ENCODE assay signal across 10 cellular contexts in genomic region chr19:4580961-4581380, GRCh38. TPM values are rescaled to one million over a fixed set of nuclear protein-coding genes. Genes with fewer than 3 reads are reported as not detected.
DNase-seq lines count a peak whose midpoint lies in the region; ATAC-seq, FAIRE-seq and TF ChIP-seq lines count a peak whose summit lies in the region.
"Had no signal": no experiment of that assay in that cellular context is flagged by ENCODE, and none has a peak within 500 bp of the region (broad histone marks: within the 10 kb centered on the region; RNA-seq: fewer than 3 reads in every experiment).

No MANE protein-coding gene starts in this region.

- no peaks in the 10 kb centered on the region for H3K36me3 Mint-ChIP-seq in HFFc6 (ENCODE audit: low read depth)

- H3K9me1 ChIP-seq in K562 (ENCODE audit: control insufficient read depth, insufficient read depth, low read length), result no peaks in the 10 kb centered on the region

- TF ChIP-seq EP300 in K562 (IDR thresholded peaks at IDR 0.05; ENCODE audit: low read length), result no peak

- no peak for TF ChIP-seq POLR2A in K562 (conservative IDR thresholded peaks at IDR 0.05)
- no peak for TF ChIP-seq POLR2A in lower leg skin (IDR thresholded peaks at IDR 0.05)

- H3K4me3 ChIP-seq in K562, result peak overlapping the region; percentile 41
- peak overlapping the region; percentile 17 for H3K4me3 ChIP-seq in lower lobe of right lung
- peak overlapping the region in 3 of 5 donors; percentile 6 to 55 (median 30) for H3K4me3 ChIP-seq in subcutaneous abdominal adipose tissue (ENCODE audit: low read depth in 1 of 5, low read length in 5 of 5)
- H3K4me3 ChIP-seq in lower leg skin (ENCODE audit: low read depth, poor library complexity, severe bottlenecking), result no peak overlapping the region

- H3K9me3 ChIP-seq in K562 (replicated peaks; ENCODE audit: control insufficient read depth, insufficient read depth, low read depth, low read length) (no peaks in the 10 kb centered on the region), lower lobe of right lung (no peaks in the 10 kb centered on the region), subcutaneous abdominal adipose tissue (ENCODE audit: control insufficient read depth in 5 of 5, low read length in 5 of 5) (no peaks in the 10 kb centered on the region)

- POLR2A ChIA-PET in K562 (lab: Yijun Ruan, JAX), result interaction anchor here (0.8 to 1.0 kb wide), 2 partner anchors 10 to 79 kb away, joined by 3 read pairs; no protein-coding TSS in a partner anchor

- H3K4me1 ChIP-seq in K562 (replicated peaks in 1 of 2; ENCODE audit: control insufficient read depth in 2 of 2, insufficient read depth in 2 of 2, low read length in 2 of 2) (peaks cover 14 to 58% of the 10 kb centered on the region in 2 experiments), lower lobe of right lung (peaks cover 15% of the 10 kb centered on the region), subcutaneous abdominal adipose tissue (ENCODE audit: control insufficient read depth in 5 of 5, insufficient read depth in 5 of 5, low read length in 5 of 5) (peaks cover 0 to 26% (median 14%) of the 10 kb centered on the region in 5 donors)

- H3K27ac ChIP-seq in K562 (ENCODE audit: extremely low read depth, low read depth, low read length) (no peak overlapping the region), lower lobe of right lung (no peak overlapping the region), subcutaneous abdominal adipose tissue (ENCODE audit: low read depth, low read length) (no peak overlapping the region)

- no peak for TF ChIP-seq RAD21 in K562 (CRISPR knock-in tag; conservative IDR thresholded peaks at IDR 0.05 in 1 of 2, IDR thresholded peaks at IDR 0.05 in 1 of 2)

- intact Hi-C loops in K562 (cut with micrococcal nuclease), result no loop called here
- intact Hi-C loops in lower lobe of right lung (cut with DNase I), result no loop called here
- intact Hi-C loops in lower leg skin (cut with DNase I; ENCODE audit: low total_unique reads), result no loop called here

- H3K36me3 ChIP-seq in K562 (ENCODE audit: control insufficient read depth, insufficient read depth, low read length) (no peaks in the 10 kb centered on the region), lower lobe of right lung (no peaks in the 10 kb centered on the region), subcutaneous abdominal adipose tissue (ENCODE audit: control insufficient read depth in 5 of 5, insufficient read depth in 5 of 5, low read length in 5 of 5) (no peaks in the 10 kb centered on the region)

- no peak for FAIRE-seq in K562 (lab: Jason Lieb, UNC)

- CTCF ChIA-PET in K562 (lab: Yijun Ruan, JAX; ENCODE audit: low intra/inter-chr PET ratio), result interaction anchor here (0.7 kb wide), 1 partner anchor 23 kb away, joined by 4 read pairs; no protein-coding TSS in a partner anchor

- in situ Hi-C loops in K562 (cut with MboI), result no loop called here

- H3K79me2 ChIP-seq in K562 (ENCODE audit: control insufficient read depth, insufficient read depth, low read length), result no peaks in the 10 kb centered on the region

- TF ChIP-seq CTCF in HFFc6 (IDR thresholded peaks at IDR 0.05), result no peak
- no peak for TF ChIP-seq CTCF in K562 (IDR thresholded peaks at IDR 0.05 in 2 of 3, conservative IDR thresholded peaks at IDR 0.05 in 1 of 3; ENCODE audit: insufficient read depth in 2 of 3, low read depth in 1 of 3, low read length in 3 of 3)
- no peak for TF ChIP-seq CTCF in lower lobe of right lung (IDR thresholded peaks at IDR 0.05)
- TF ChIP-seq CTCF in lower leg skin (IDR thresholded peaks at IDR 0.05), result no peak

- H3K27me3 ChIP-seq in K562 (ENCODE audit: control insufficient read depth in 2 of 2, insufficient read depth in 2 of 2, low read length in 2 of 2) (no peaks in the 10 kb centered on the region), lower lobe of right lung (ENCODE audit: low read depth) (peaks cover 88% of the 10 kb centered on the region), subcutaneous abdominal adipose tissue (ENCODE audit: control insufficient read depth in 5 of 5, insufficient read depth in 4 of 5, low read length in 5 of 5) (peaks cover 43 to 71% (median 61%) of the 10 kb centered on the region in 5 donors)

- H3K9ac ChIP-seq in K562 (ENCODE audit: insufficient read depth in 1 of 2, low read depth in 2 of 2, low read length in 2 of 2), result peak overlapping the region in 1 of 2 experiments; percentile 85; a peak in 2 of 4 replicates
- H3K9ac ChIP-seq in subcutaneous abdominal adipose tissue (ENCODE audit: low read length in 5 of 5), result no peak overlapping the region

- peaks cover 20% of the 10 kb centered on the region for H3K27me3 Mint-ChIP-seq in HFFc6 (ENCODE audit: insufficient read depth)

- peaks cover 4% of the 10 kb centered on the region for H4K20me1 ChIP-seq in K562 (replicated peaks; ENCODE audit: control insufficient read depth, insufficient read depth, low read length)

- no peak overlapping the region for H3K4me2 ChIP-seq in K562 (ENCODE audit: insufficient read depth, low read length)

- H3K27ac Mint-ChIP-seq in HFFc6, result no peak overlapping the region
- H3K27ac Mint-ChIP-seq: dendritic cell treated with granulocyte-macrophage colony-stimulating factor and Interleukin-4, amounts not matched to agents 40 ng/mL and 50 ng/mL, for 4 days had no signal

- ATAC-seq in K562 (no peak), lower lobe of right lung (no peak)

- DNase-seq in HFFc6 (no peak), K562 (ENCODE audit: extremely low read depth in 1 of 4, low spot score in 3 of 4) (no peak), lower lobe of right lung (no peak), lower leg skin (ENCODE audit: low spot score in 2 of 2) (no peak), occipital lobe (lab: John Stamatoyannopoulos, UW) (no peak)
- no peak for DNase-seq in activated CD4-positive, alpha-beta T cell treated with anti-CD3 and anti-CD28 coated beads, Interleukin-2, amount 50 U/mL, for 4 hours
- DNase-seq: activated CD4-positive, CD25-positive, alpha-beta regulatory T cell treated with anti-CD3 and anti-CD28 coated beads, Interleukin-2, amount 50 U/mL, for 72 hours; activated gamma-delta T cell treated with Interleukin-2 at 50 U/mL for 16 hours had no signal

- peak overlapping the region; percentile 58; the same call in 1 of the 2 replicates for H3K4me3 Mint-ChIP-seq in HFFc6
- H3K4me3 Mint-ChIP-seq: dendritic cell treated with granulocyte-macrophage colony-stimulating factor and Interleukin-4, amounts not matched to agents 40 ng/mL and 50 ng/mL, for 4 days had no signal

- H3K4me1 Mint-ChIP-seq in HFFc6 (ENCODE audit: low read depth), result peaks cover 13% of the 10 kb centered on the region

- 3% methylated on average over 18 of the region's 21 CpGs for WGBS in K562 (ENCODE audit: insufficient coverage, low coverage, missing lambda C conversion rate)
- WGBS in lower leg skin, 2 donors, result 4 to 6% methylated on average over 6 to 10 of the region's 21 CpGs

- no TSS peak for BruUV-seq in K562 (replicated peaks; lab: Mats Ljungman, UMichigan)

- 0 out of 2 replicates have a peak overlapping the region, but pooled peaks have one; percentile 22 for H2AFZ ChIP-seq in K562 (ENCODE audit: low read depth, low read length)

- H3K9me3 Mint-ChIP-seq in HFFc6, result no peaks in the 10 kb centered on the region
- H3K9me3 Mint-ChIP-seq: dendritic cell treated with granulocyte-macrophage colony-stimulating factor and Interleukin-4, amounts not matched to agents 40 ng/mL and 50 ng/mL, for 4 days had no signal

RNA-seq across cellular contexts. Expression of gene SEMA6B, which starts 21.5 kb away (rescaled TPM):
- total RNA-seq in HFFc6 (2021; fragmentation: NEBNext Ultra II Directional; extraction: Animal tissue kit (Norgen Biotek cat#: 25700)), result under 1 TPM; 0.05 to 0.30 (median 0.21) TPM
- total RNA-seq in K562 (2011; cell fraction: chromatin; rRNA removed; ENCODE audit: low replicate concordance), result 3.4 and 12.9 TPM in 2 replicates
- total RNA-seq in K562 (2011; cell fraction: nucleolus; rRNA removed), result 12.9 and 13.2 TPM in 2 replicates
- 9.3 and 10.5 TPM in 2 replicates for total RNA-seq in K562 (2011; cell fraction: nucleoplasm; rRNA removed)
- 2.5 and 2.7 TPM in 2 replicates for total RNA-seq in K562 (2014; rRNA removed)
- total RNA-seq in K562 (2014; rRNA removed; fragmentation: Illumina TruSeq; extraction: Trizol), result 0.57 and 0.65 TPM in 2 replicates
- total RNA-seq in K562 (2015; rRNA removed; fragmentation: Illumina TruSeq; extraction: Trizol), result 0.83 and 1.1 TPM in 2 replicates
- 3.7 and 4.6 TPM in 2 replicates for total RNA-seq in K562 (2021)
- 2.6 and 4.9 TPM in 2 replicates for polyA plus RNA-seq in K562 (2011; rRNA removed)
- 6.8 and 8.8 TPM in 2 replicates for polyA plus RNA-seq in K562 (2011; cell fraction: cytosol; rRNA removed)
- 7.2 and 8.1 TPM in 2 replicates for polyA plus RNA-seq in K562 (2011; cell fraction: nucleus; rRNA removed)
- 1.3 and 1.6 TPM in 2 replicates for polyA plus RNA-seq in K562 (2012)
- 1.4 and 2.7 TPM in 2 replicates for polyA plus RNA-seq in K562 (2014; fragmentation: Illumina TruSeq; extraction: Trizol)
- polyA plus RNA-seq in K562 (2014; fragmentation: Nextera tagmentation; extraction: Ambion mirVana), result not detected
- 1.7 and 3.8 TPM in 2 replicates for polyA plus RNA-seq in K562 (2014; rRNA removed)
- 5.1 and 7.6 TPM in 2 replicates for polyA minus RNA-seq in K562 (2011; rRNA and poly(A)+ RNA removed)
- polyA minus RNA-seq in K562 (2011; cell fraction: cytosol; rRNA and poly(A)+ RNA removed), result 9.4 and 13.2 TPM in 2 replicates
- polyA minus RNA-seq in K562 (2011; cell fraction: nucleus; rRNA and poly(A)+ RNA removed), result 4.4 and 7.0 TPM in 2 replicates
- total RNA-seq in lower lobe of right lung, result 11.3 TPM
- total RNA-seq in lower leg skin, result 1 to 10 TPM; 3.3 to 6.0 (median 3.6) TPM
- 32.0 TPM for total RNA-seq in occipital lobe

RNA-seq across cellular contexts. Expression of gene LRG1, which starts 41.1 kb away (rescaled TPM):
- total RNA-seq in HFFc6 (2021; fragmentation: NEBNext Ultra II Directional; extraction: Animal tissue kit (Norgen Biotek cat#: 25700)), result not detected
- 5.0 and 14.6 TPM in 2 replicates for total RNA-seq in K562 (2011; cell fraction: chromatin; rRNA removed; ENCODE audit: low replicate concordance)
- total RNA-seq in K562 (2011; cell fraction: nucleolus; rRNA removed), result 18.2 and 23.3 TPM in 2 replicates
- 12.4 and 14.4 TPM in 2 replicates for total RNA-seq in K562 (2011; cell fraction: nucleoplasm; rRNA removed)
- total RNA-seq in K562 (2014; rRNA removed), result 8.4 and 10.6 TPM in 2 replicates
- 3.8 and 4.6 TPM in 2 replicates for total RNA-seq in K562 (2014; rRNA removed; fragmentation: Illumina TruSeq; extraction: Trizol)
- 9.4 and 9.5 TPM in 2 replicates for total RNA-seq in K562 (2015; rRNA removed; fragmentation: Illumina TruSeq; extraction: Trizol)
- total RNA-seq in K562 (2021), result 11.5 and 11.7 TPM in 2 replicates
- polyA plus RNA-seq in K562 (2011; rRNA removed), result 10.9 and 11.9 TPM in 2 replicates
- 15.4 and 23.9 TPM in 2 replicates for polyA plus RNA-seq in K562 (2011; cell fraction: cytosol; rRNA removed)
- 2.7 and 3.4 TPM in 2 replicates for polyA plus RNA-seq in K562 (2011; cell fraction: nucleus; rRNA removed)
- 9.0 and 20.7 TPM in 2 replicates for polyA plus RNA-seq in K562 (2012)
- polyA plus RNA-seq in K562 (2014; fragmentation: Illumina TruSeq; extraction: Trizol), result 8.7 and 12.6 TPM in 2 replicates
- polyA plus RNA-seq in K562 (2014; fragmentation: Nextera tagmentation; extraction: Ambion mirVana), result 1 to 10 TPM; 1.5 to 5.1 TPM
- 11.9 and 12.3 TPM in 2 replicates for polyA plus RNA-seq in K562 (2014; rRNA removed)
- 3.2 and 3.6 TPM in 2 replicates for polyA minus RNA-seq in K562 (2011; rRNA and poly(A)+ RNA removed)
- polyA minus RNA-seq in K562 (2011; cell fraction: cytosol; rRNA and poly(A)+ RNA removed), result 6.2 and 7.6 TPM in 2 replicates
- 1.2 and 2.6 TPM in 2 replicates for polyA minus RNA-seq in K562 (2011; cell fraction: nucleus; rRNA and poly(A)+ RNA removed)
- total RNA-seq in lower lobe of right lung, result 14.9 TPM
- total RNA-seq in lower leg skin, result 1 to 10 TPM; 1.8 to 9.9 (median 2.7) TPM
- total RNA-seq in occipital lobe, result not detected

RNA-seq across cellular contexts. Expression of gene PLIN5, which starts 45.9 kb away (rescaled TPM):
- total RNA-seq in HFFc6 (2021; fragmentation: NEBNext Ultra II Directional; extraction: Animal tissue kit (Norgen Biotek cat#: 25700)), result not detected
- total RNA-seq in K562 (2011; cell fraction: chromatin; rRNA removed; ENCODE audit: low replicate concordance), result 8.0 and 24.6 TPM in 2 replicates
- total RNA-seq in K562 (2011; cell fraction: nucleolus; rRNA removed), result 11.3 and 12.8 TPM in 2 replicates
- total RNA-seq in K562 (2011; cell fraction: nucleoplasm; rRNA removed), result 10.8 and 12.9 TPM in 2 replicates
- total RNA-seq in K562 (2014; rRNA removed), result 0.50 and 0.86 TPM in 2 replicates
- total RNA-seq in K562 (2014; rRNA removed; fragmentation: Illumina TruSeq; extraction: Trizol), result 0.15 and 0.26 TPM in 2 replicates
- total RNA-seq in K562 (2015; rRNA removed; fragmentation: Illumina TruSeq; extraction: Trizol), result 0.07 TPM in 1 of 2 replicates, not detected in the other
- 1.3 TPM in 2 replicates for total RNA-seq in K562 (2021)
- polyA plus RNA-seq in K562 (2011; rRNA removed), result 1.3 and 1.6 TPM in 2 replicates
- 1.0 and 1.3 TPM in 2 replicates for polyA plus RNA-seq in K562 (2011; cell fraction: cytosol; rRNA removed)
- 3.6 and 9.2 TPM in 2 replicates for polyA plus RNA-seq in K562 (2011; cell fraction: nucleus; rRNA removed)
- polyA plus RNA-seq in K562 (2012), result 0.50 and 0.51 TPM in 2 replicates
- polyA plus RNA-seq in K562 (2014; fragmentation: Illumina TruSeq; extraction: Trizol), result 0.54 and 0.62 TPM in 2 replicates
- under 1 TPM; 0.04 TPM for polyA plus RNA-seq in K562 (2014; fragmentation: Nextera tagmentation; extraction: Ambion mirVana)
- polyA plus RNA-seq in K562 (2014; rRNA removed), result 0.85 and 0.94 TPM in 2 replicates
- polyA minus RNA-seq in K562 (2011; rRNA and poly(A)+ RNA removed), result 0.81 and 1.5 TPM in 2 replicates
- polyA minus RNA-seq in K562 (2011; cell fraction: cytosol; rRNA and poly(A)+ RNA removed), result 0.95 TPM in 1 of 2 replicates, not detected in the other
- polyA minus RNA-seq in K562 (2011; cell fraction: nucleus; rRNA and poly(A)+ RNA removed), result 2.0 and 2.8 TPM in 2 replicates
- total RNA-seq in lower lobe of right lung, result 19.9 TPM
- 10 to 100 TPM in 1 of 4 donors, 1 to 10 TPM in 3; 1.0 to 21.2 (median 5.3) TPM for total RNA-seq in lower leg skin
- 2.0 TPM for total RNA-seq in occipital lobe

RNA-seq across cellular contexts. Expression of gene TNFAIP8L1, which starts 58.3 kb away (rescaled TPM):
- 1 to 10 TPM; 4.5 to 8.2 (median 6.7) TPM for total RNA-seq in HFFc6 (2021; fragmentation: NEBNext Ultra II Directional; extraction: Animal tissue kit (Norgen Biotek cat#: 25700))
- total RNA-seq in K562 (2011; cell fraction: chromatin; rRNA removed; ENCODE audit: low replicate concordance), result 10.7 and 24.6 TPM in 2 replicates
- total RNA-seq in K562 (2011; cell fraction: nucleolus; rRNA removed), result 13.8 and 17.5 TPM in 2 replicates
- total RNA-seq in K562 (2011; cell fraction: nucleoplasm; rRNA removed), result 10.7 and 12.8 TPM in 2 replicates
- total RNA-seq in K562 (2014; rRNA removed) (4.0 and 4.4 TPM in 2 replicates), K562 (2014; rRNA removed; fragmentation: Illumina TruSeq; extraction: Trizol) (4.3 and 4.6 TPM in 2 replicates), K562 (2015; rRNA removed; fragmentation: Illumina TruSeq; extraction: Trizol) (4.9 and 5.4 TPM in 2 replicates), K562 (2021) (6.5 and 9.3 TPM in 2 replicates), lower lobe of right lung (11.2 TPM), lower leg skin (10 to 100 TPM in 1 of 4 donors, 1 to 10 TPM in 3; 3.1 to 11.6 (median 7.0) TPM), occipital lobe (5.6 TPM)
- polyA plus RNA-seq in K562 (2011; rRNA removed) (5.7 and 8.0 TPM in 2 replicates), K562 (2014; fragmentation: Illumina TruSeq; extraction: Trizol) (6.6 and 7.3 TPM in 2 replicates), K562 (2014; fragmentation: Nextera tagmentation; extraction: Ambion mirVana) (1 to 10 TPM in 1 of 2 experiments, under 1 TPM in 1; 0.69 to 1.0 TPM), K562 (2014; rRNA removed) (6.8 and 7.3 TPM in 2 replicates)
- polyA plus RNA-seq in K562 (2011; cell fraction: cytosol; rRNA removed), result 8.2 and 15.6 TPM in 2 replicates
- 3.0 and 4.8 TPM in 2 replicates for polyA plus RNA-seq in K562 (2011; cell fraction: nucleus; rRNA removed)
- polyA plus RNA-seq in K562 (2012), result 7.6 and 10.7 TPM in 2 replicates
- polyA minus RNA-seq in K562 (2011; rRNA and poly(A)+ RNA removed), result 4.5 and 8.6 TPM in 2 replicates
- 4.7 and 6.4 TPM in 2 replicates for polyA minus RNA-seq in K562 (2011; cell fraction: cytosol; rRNA and poly(A)+ RNA removed)
- polyA minus RNA-seq in K562 (2011; cell fraction: nucleus; rRNA and poly(A)+ RNA removed), result 3.0 and 4.6 TPM in 2 replicates
